Comparison of ENCODE assay signal across 15 cellular contexts in the genomic region with DNA sequence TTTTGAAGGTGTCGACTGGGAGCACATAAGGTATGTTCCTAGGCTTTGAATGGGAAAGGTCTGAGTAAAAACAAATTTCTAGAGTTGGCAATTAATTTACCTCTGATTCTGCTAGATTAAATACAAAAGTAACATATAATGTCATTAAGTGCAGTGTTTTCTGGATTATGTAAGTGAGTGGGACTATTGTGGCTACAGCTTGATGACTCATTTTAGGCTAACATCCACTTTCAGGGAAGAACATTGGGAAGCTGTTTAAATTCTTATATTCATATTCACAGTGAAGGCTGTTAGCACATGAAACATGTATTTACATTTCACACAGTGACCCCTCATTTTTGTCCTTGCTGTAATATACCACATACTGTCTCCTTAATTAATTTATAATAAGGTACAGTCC. TPM values are rescaled to one million over a fixed set of nuclear protein-coding genes. Genes with fewer than 3 reads are reported as not detected.
A peak's percentile ranks its signal among the peaks of the same experiment; 100 is the strongest.
DNase-seq lines count a peak whose midpoint lies in the region; ATAC-seq and TF ChIP-seq lines count a peak whose summit lies in the region.
"Had no signal": no experiment of that assay in that cellular context is flagged by ENCODE, and none has a peak within 500 bp of the region (broad histone marks: within the 10 kb centered on the region; RNA-seq: fewer than 3 reads in every experiment).

No MANE protein-coding gene starts in this region.

- H3K4me3 ChIP-seq in fibroblast of villous mesenchyme (ENCODE audit: low read depth, low read length) (no peak overlapping the region), vagina (no peak overlapping the region)

- no peak for TF ChIP-seq CTCF in HFFc6 (IDR thresholded peaks at IDR 0.05)
- TF ChIP-seq CTCF in fibroblast of villous mesenchyme (IDR thresholded peaks at IDR 0.05; ENCODE audit: insufficient read depth, low read depth, low read length) = no peak
- no peak for TF ChIP-seq CTCF in vagina (IDR thresholded peaks at IDR 0.05)

- H3K4me3 Mint-ChIP-seq in HFFc6 = no peak overlapping the region
- H3K4me3 Mint-ChIP-seq: central memory CD8-positive, alpha-beta T cell; natural killer cell treated with Interleukin-12 subunit alpha and Interleukin-12 subunit beta and Interleukin-15 and Interleukin-18, amount 100 ng/mL, for 72 hours had no signal

- no peaks in the 10 kb centered on the region for H3K27me3 Mint-ChIP-seq in HFFc6 (ENCODE audit: insufficient read depth)
- H3K27me3 Mint-ChIP-seq: central memory CD8-positive, alpha-beta T cell; natural killer cell treated with Interleukin-12 subunit alpha and Interleukin-12 subunit beta and Interleukin-15 and Interleukin-18, amount 100 ng/mL, for 72 hours had no signal

- intact Hi-C loops in vagina (cut with DNase I) = no loop called here

- peaks cover 24% of the 10 kb centered on the region for H3K4me1 Mint-ChIP-seq in HFFc6 (ENCODE audit: low read depth)
- H3K4me1 Mint-ChIP-seq: central memory CD8-positive, alpha-beta T cell had no signal

- H3K9me3 Mint-ChIP-seq in HFFc6 = no peaks in the 10 kb centered on the region
- H3K9me3 Mint-ChIP-seq: central memory CD8-positive, alpha-beta T cell; natural killer cell treated with Interleukin-12 subunit alpha and Interleukin-12 subunit beta and Interleukin-15 and Interleukin-18, amount 100 ng/mL, for 72 hours had no signal

- TF ChIP-seq POLR2A in vagina (IDR thresholded peaks at IDR 0.05) = no peak

- no peak for ATAC-seq in GM18519 (IDR thresholded peaks at IDR 0.05; ENCODE audit: low FRiP score, unreplicated experiment)
- ATAC-seq: natural killer cell treated with Interleukin-12 subunit alpha and Interleukin-12 subunit beta and Interleukin-15 and Interleukin-18, amount 100 ng/mL, for 72 hours; sciatic nerve had no signal

- no peaks in the 10 kb centered on the region for H3K9me3 ChIP-seq in vagina

- DNase-seq in HFFc6 = peak; percentile 66
- peak; percentile 85 for DNase-seq in fibroblast of villous mesenchyme (ENCODE audit: low read depth)
- no peak for DNase-seq in vagina (ENCODE audit: extremely low spot score in 2 of 2)
- no peak for DNase-seq in effector CD8-positive, alpha-beta T cell (lab: John Stamatoyannopoulos, UW)
- no peak for DNase-seq in NCI-H82 (lab: John Stamatoyannopoulos, UW)
- DNase-seq: activated CD4-positive, alpha-beta T cell treated with anti-CD3 and anti-CD28 coated beads, Interleukin-2, amount 50 U/mL, for 48 hours; activated effector memory CD4-positive, alpha-beta T cell treated with anti-CD3 and anti-CD28 coated beads, Interleukin-2, amount 50 U/mL, for 16 hours; islet precursor cell; NCI-H345 had no signal

- H3K36me3 ChIP-seq in vagina = peaks cover 0 to 54% of the 10 kb centered on the region in 2 donors

- no peaks in the 10 kb centered on the region for H3K4me1 ChIP-seq in vagina

- H3K27me3 ChIP-seq in vagina = no peaks in the 10 kb centered on the region

- peak overlapping the region; percentile 49 for H3K27ac ChIP-seq in angular gyrus (ENCODE audit: low read depth, low read length)
- no peak overlapping the region for H3K27ac ChIP-seq in vagina
- H3K27ac ChIP-seq: HL-60 had no signal

- H3K36me3 Mint-ChIP-seq in HFFc6 (ENCODE audit: low read depth) = no peaks in the 10 kb centered on the region

- peak overlapping the region; percentile 50 for H3K27ac Mint-ChIP-seq in HFFc6
- H3K27ac Mint-ChIP-seq: natural killer cell treated with Interleukin-12 subunit alpha and Interleukin-12 subunit beta and Interleukin-15 and Interleukin-18, amount 100 ng/mL, for 72 hours had no signal

RNA-seq across cellular contexts. Expression of a gene that starts 13.2 kb away (rescaled TPM):
- 10 to 100 TPM; 23.1 to 47.1 (median 39.9) TPM for total RNA-seq in HFFc6 (2021; fragmentation: NEBNext Ultra II Directional; extraction: Animal tissue kit (Norgen Biotek cat#: 25700))
- total RNA-seq in fibroblast of villous mesenchyme (20.0 and 21.6 TPM in 2 replicates), vagina (9.8 TPM)

Comparison
In these comparisons a context has a peak if more than half of its experiments do, and no peak if none do; other contexts are left out.
1. DNase-seq: peak in HFFc6 (single experiment) and fibroblast of villous mesenchyme (single experiment); none in vagina (0 of 2), effector CD8-positive, alpha-beta T cell (single experiment) and NCI-H82 (single experiment).